8 cellular contexts compared by ENCODE assay signal in the genomic region with DNA sequence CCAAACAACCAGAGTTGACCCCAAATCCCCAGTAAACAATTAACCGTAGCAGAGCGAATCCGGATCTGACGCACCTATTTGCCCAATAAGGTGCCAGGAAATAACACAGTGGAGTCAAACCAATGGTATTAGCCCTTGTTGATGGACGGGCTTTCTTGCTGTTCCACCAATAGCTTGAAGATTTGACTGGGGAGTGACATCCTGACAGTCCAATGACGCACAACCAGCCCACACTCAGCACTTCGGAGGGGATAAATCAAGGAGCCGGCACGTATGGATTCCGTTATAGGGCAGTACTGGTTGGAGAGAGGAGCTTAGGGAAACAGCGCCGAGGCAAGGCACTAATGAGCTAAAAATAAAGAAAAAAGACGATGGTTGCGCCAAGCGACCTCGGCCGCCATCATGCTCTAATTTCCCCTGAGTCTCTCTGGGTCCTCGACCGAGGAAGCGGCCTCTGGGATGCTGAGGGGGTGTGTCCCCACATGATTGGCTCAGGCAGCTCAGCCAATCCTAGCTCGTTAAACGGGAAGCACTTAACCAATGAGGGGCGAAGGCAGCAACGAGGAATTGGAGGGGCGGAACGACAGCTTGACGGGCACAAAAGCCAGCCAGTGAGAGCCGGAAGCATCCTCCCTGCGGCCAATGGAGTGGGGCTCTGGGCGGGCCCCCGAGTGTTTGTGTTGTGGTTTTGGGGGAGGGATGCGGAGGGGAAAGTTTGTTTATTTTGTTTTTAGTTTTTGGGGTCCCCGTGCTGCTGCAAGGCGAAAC. TPM values are rescaled to one million over a fixed set of nuclear protein-coding genes. Genes with fewer than 3 reads are reported as not detected.
A peak's percentile ranks its signal among the peaks of the same experiment; 100 is the strongest.
DNase-seq lines count a peak whose midpoint lies in the region; ATAC-seq lines count a peak whose summit lies in the region.

No MANE protein-coding gene starts in this region.

- H3K4me3 Mint-ChIP-seq in dendritic cell treated with granulocyte-macrophage colony-stimulating factor and Interleukin-4, amounts not matched to agents 40 ng/mL and 50 ng/mL, for 4 days, result peak overlapping the region; percentile 86

- peak; percentile 79 for ATAC-seq in GM19397 (IDR thresholded peaks at IDR 0.05; ENCODE audit: unreplicated experiment)
- ATAC-seq in HG03565 (IDR thresholded peaks at IDR 0.05; ENCODE audit: unreplicated experiment), result peak; percentile 77
- peak; percentile 84 for ATAC-seq in left lobe of liver

- intact Hi-C loops in dendritic cell treated with granulocyte-macrophage colony-stimulating factor and Interleukin-4, amounts not matched to agents 40 ng/mL and 50 ng/mL, for 4 days (cut with micrococcal nuclease), result loop anchor here (5.0 kb wide), 3 partner anchors 133 to 512 kb away; partner anchors contain the start of genes ADSL, RPS19BP1 and TNRC6B

- peak overlapping the region; percentile 95 for H3K27ac Mint-ChIP-seq in dendritic cell treated with granulocyte-macrophage colony-stimulating factor and Interleukin-4, amounts not matched to agents 40 ng/mL and 50 ng/mL, for 4 days

- H3K4me1 Mint-ChIP-seq in dendritic cell treated with granulocyte-macrophage colony-stimulating factor and Interleukin-4, amounts not matched to agents 40 ng/mL and 50 ng/mL, for 4 days (ENCODE audit: low read depth), result peaks cover 50% of the 10 kb centered on the region

- H3K9me3 Mint-ChIP-seq in dendritic cell treated with granulocyte-macrophage colony-stimulating factor and Interleukin-4, amounts not matched to agents 40 ng/mL and 50 ng/mL, for 4 days, result no peaks in the 10 kb centered on the region

- peaks cover 6% of the 10 kb centered on the region for H3K27me3 Mint-ChIP-seq in dendritic cell treated with granulocyte-macrophage colony-stimulating factor and Interleukin-4, amounts not matched to agents 40 ng/mL and 50 ng/mL, for 4 days

- H3K36me3 Mint-ChIP-seq in dendritic cell treated with granulocyte-macrophage colony-stimulating factor and Interleukin-4, amounts not matched to agents 40 ng/mL and 50 ng/mL, for 4 days (ENCODE audit: low read depth), result peaks cover 11% of the 10 kb centered on the region

- peak; percentile 99 for DNase-seq in CD1c-positive myeloid dendritic cell (ENCODE audit: extremely low spot score)
- peak; percentile 93 for DNase-seq in NCI-H748 treated with DMSO at 0.1 percent for 48 hours (lab: John Stamatoyannopoulos, UW)
- peak; percentile 97 to 98 for DNase-seq in activated CD4-positive, alpha-beta T cell treated with anti-CD3 and anti-CD28 coated beads, Interleukin-2, amount 50 U/mL, for 4 hours
- DNase-seq in left lobe of liver (ENCODE audit: low spot score), result peak; percentile 98
- peak; percentile 98 to 99 for DNase-seq in stimulated activated CD4-positive, alpha-beta T cell treated with anti-CD3 and anti-CD28 coated beads, Interleukin-2, amount 100 ng/mL, for 24 hours

RNA-seq across cellular contexts. Expression of gene FAM83F, which starts 49.5 kb away (rescaled TPM):
- total RNA-seq in left lobe of liver, result 6.6 TPM

Comparison
In these comparisons a context has a peak if more than half of its experiments do, and no peak if none do; other contexts are left out.
1. Peak in every context shown above with its lines: DNase-seq and ATAC-seq.